Comparison of ENCODE assay signal across 1 cellular context in genomic region chr6:50353603-50354002, GRCh38.
TF ChIP-seq lines count a peak whose summit lies in the region.

No MANE protein-coding gene starts in this region.

TF ChIP-seq in GM23338, 12 proteins besides CTCF, POLR2A, EP300 and RAD21 (continued from another document):
- TF ChIP-seq ETS1 (IDR thresholded peaks at IDR 0.05): no peak
- TF ChIP-seq EZH2 (IDR thresholded peaks at IDR 0.05; ENCODE audit: low read depth, unreplicated experiment): no peak
- no peak for TF ChIP-seq CREB1 (CRISPR knock-in tag; IDR thresholded peaks at IDR 0.05; ENCODE audit: low read depth)
- TF ChIP-seq ZNF462 (CRISPR knock-in tag; IDR thresholded peaks at IDR 0.05): no peak
- TF ChIP-seq REST (IDR thresholded peaks at IDR 0.05; ENCODE audit: unreplicated experiment): no peak
- no peak for TF ChIP-seq EZH2phosphoT487 (IDR thresholded peaks at IDR 0.05; ENCODE audit: unreplicated experiment)
- TF ChIP-seq ZNF114 (CRISPR knock-in tag; IDR thresholded peaks at IDR 0.05): no peak
- no peak for TF ChIP-seq STAT1 (IDR thresholded peaks at IDR 0.05; ENCODE audit: unreplicated experiment)
- no peak for TF ChIP-seq POLR2AphosphoS5 (IDR thresholded peaks at IDR 0.05; ENCODE audit: low read depth)
- TF ChIP-seq JUNB (IDR thresholded peaks at IDR 0.05; ENCODE audit: unreplicated experiment): no peak
